ENCODE assay signal across 31 cellular contexts in genomic region chr3:20696393-20697045, GRCh38.
"Had no signal": no experiment of that assay in that cellular context is flagged by ENCODE, and none has a peak within 500 bp of the region (broad histone marks: within the 10 kb centered on the region; RNA-seq: fewer than 3 reads in every experiment).

No MANE protein-coding gene starts in this region.

- H3K27me3 ChIP-seq: adrenal gland, body of pancreas, cardiac muscle cell, colonic mucosa, esophagus muscularis mucosa, gastroesophageal sphincter had no signal

- H3K27ac ChIP-seq: adrenal gland, body of pancreas, cardiac muscle cell, colonic mucosa, esophagus muscularis mucosa, gastroesophageal sphincter had no signal

- H3K36me3 ChIP-seq: adrenal gland, cardiac muscle cell, colonic mucosa, esophagus muscularis mucosa, gastroesophageal sphincter had no signal

- H3K9me3 ChIP-seq: adrenal gland, body of pancreas, colonic mucosa, esophagus muscularis mucosa, gastroesophageal sphincter had no signal

- H3K4me3 ChIP-seq: adrenal gland, body of pancreas, cardiac muscle cell, colonic mucosa, esophagus muscularis mucosa, gastroesophageal sphincter had no signal

- DNase-seq: activated CD4-positive, alpha-beta memory T cell treated with anti-CD3 and anti-CD28 coated beads for 36 hours; activated CD4-positive, alpha-beta T cell treated with anti-CD3 and anti-CD28 coated beads for 36 hours; activated CD4-positive, alpha-beta T cell treated with anti-CD3 and anti-CD28 coated beads, Interleukin-2, amount 10 ng/mL, durations not matched to agents 24 days and 14 days; activated CD4-positive, CD25-positive, alpha-beta regulatory T cell; activated CD4-positive, CD25-positive, alpha-beta regulatory T cell treated with anti-CD3 and anti-CD28 coated beads, Interleukin-2, amount 50 U/mL, for 72 hours; activated CD8-positive, alpha-beta memory T cell treated with anti-CD3 and anti-CD28 coated beads, Interleukin-2, amount 10 ng/mL, durations not matched to agents 7 days and 5 days; activated CD8-positive, alpha-beta memory T cell treated with anti-CD3 and anti-CD28 coated beads, Interleukin-2, amount 50 U/mL, for 4 hours; activated CD8-positive, alpha-beta T cell treated with anti-CD3 and anti-CD28 coated beads, Interleukin-2, amount 10 ng/mL, durations not matched to agents 7 days and 5 days; activated effector memory CD4-positive, alpha-beta T cell treated with anti-CD3 and anti-CD28 coated beads, Interleukin-2, amount 50 U/mL, for 16 hours; activated naive CD4-positive, alpha-beta T cell treated with anti-CD3 and anti-CD28 coated beads for 36 hours; activated naive CD8-positive, alpha-beta T cell treated with anti-CD3 and anti-CD28 coated beads for 36 hours; activated naive CD8-positive, alpha-beta T cell treated with anti-CD3 and anti-CD28 coated beads, Interleukin-2, amount 50 U/mL, for 24 hours; activated T-cell treated with anti-CD3 and anti-CD28 coated beads, Interleukin-2, amount 50 U/mL, for 1 hour; activated T-cell treated with anti-CD3 and anti-CD28 coated beads, Interleukin-2, amount 50 U/mL, for 48 hours; adrenal gland; amygdala; aorta; body of pancreas; central memory CD4-positive, alpha-beta T cell; cerebellar nuclear complex; colonic mucosa; effector CD8-positive, alpha-beta T cell; endodermal cell; erythroblast; foreskin melanocyte; T-helper 1 cell; T-helper 17 cell; T1000 had no signal

- ATAC-seq: activated CD4-positive, alpha-beta T cell treated with anti-CD3 and anti-CD28 coated beads for 36 hours; activated CD8-positive, alpha-beta memory T cell treated with anti-CD3 and anti-CD28 coated beads, Interleukin-2, amount 10 ng/mL, durations not matched to agents 7 days and 5 days; activated CD8-positive, alpha-beta T cell treated with anti-CD3 and anti-CD28 coated beads, Interleukin-2, amount 10 ng/mL, durations not matched to agents 7 days and 5 days; activated naive CD8-positive, alpha-beta T cell treated with anti-CD3 and anti-CD28 coated beads, Interleukin-2, amount 50 U/mL, for 24 hours; body of pancreas; gastroesophageal sphincter; T-helper 17 cell had no signal

- H3K4me1 ChIP-seq: adrenal gland, colonic mucosa, esophagus muscularis mucosa, gastroesophageal sphincter had no signal
